In the genomic region with DNA sequence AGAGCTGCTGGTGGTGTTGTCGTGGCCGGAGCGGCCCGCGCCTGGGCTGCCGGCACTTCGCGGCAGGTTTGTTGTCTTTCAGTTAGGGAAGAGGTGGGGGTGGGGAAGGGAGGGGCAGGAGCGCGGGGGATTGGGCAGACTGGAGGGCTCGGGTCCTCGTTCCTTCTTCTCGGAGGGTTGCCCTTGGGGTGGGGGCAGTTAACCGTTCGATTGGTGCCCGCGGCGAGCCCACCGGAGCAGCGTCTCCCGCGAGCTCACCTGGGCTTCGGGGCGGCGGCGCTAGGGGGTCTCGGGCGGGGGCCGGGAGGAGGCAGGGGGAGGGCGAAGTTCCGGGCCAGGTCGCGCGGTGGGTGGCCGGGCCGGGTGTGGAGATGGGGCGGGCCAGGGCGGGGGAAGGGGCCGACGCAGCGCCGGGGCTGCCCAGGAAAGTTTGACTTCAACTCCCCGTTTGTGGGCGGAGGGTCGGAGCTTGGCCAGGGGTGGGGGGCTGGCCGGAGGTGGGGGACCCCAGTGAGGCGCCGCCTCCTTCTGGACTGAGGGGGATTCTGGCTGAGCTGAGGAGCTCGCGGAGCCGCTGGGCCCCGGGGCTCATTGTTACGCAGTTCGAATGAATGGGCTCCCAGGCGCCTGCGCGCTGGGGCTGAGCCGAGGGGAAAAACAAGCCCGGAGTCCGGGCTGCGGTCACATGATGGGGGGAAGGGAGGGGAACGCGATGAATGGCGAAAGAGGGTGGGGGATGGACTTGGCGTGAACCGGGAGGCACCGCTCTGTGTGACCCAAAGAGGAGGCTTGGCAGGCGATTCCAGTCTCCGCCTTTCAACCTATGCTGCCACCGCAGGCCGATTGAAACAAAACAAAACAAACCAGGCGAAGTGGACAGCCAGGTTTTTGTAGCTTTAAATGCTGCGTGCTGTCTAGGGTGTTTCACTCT, we compare ENCODE assay signal across 8 cellular contexts. TPM values are rescaled to one million over a fixed set of nuclear protein-coding genes. Genes with fewer than 3 reads are reported as not detected.
DNase-seq lines count a peak whose midpoint lies in the region; ATAC-seq and TF ChIP-seq lines count a peak whose summit lies in the region.

No MANE protein-coding gene starts in this region.

- H3K4me1 Mint-ChIP-seq in activated T-helper 17 cell treated with anti-CD3 and anti-CD28 coated beads, Interleukin-2, amount 50 U/mL, for 72 hours: peaks cover 13% of the 10 kb centered on the region
- peaks cover 41 to 53% (median 49%) of the 10 kb centered on the region in 3 donors for H3K4me1 Mint-ChIP-seq in naive B cell

- H3K27me3 ChIP-seq in fibroblast of lung (ENCODE audit: control insufficient read depth, insufficient read depth, low read length): no peaks in the 10 kb centered on the region

- peaks cover 5% of the 10 kb centered on the region for H4K20me1 ChIP-seq in fibroblast of lung (ENCODE audit: control insufficient read depth, extremely low read depth, insufficient read depth, low read length)

- H3K4me1 ChIP-seq in fibroblast of lung (ENCODE audit: control insufficient read depth, extremely low read depth, insufficient read depth, low read length): no peaks in the 10 kb centered on the region

- H3K27me3 Mint-ChIP-seq in activated T-helper 17 cell treated with anti-CD3 and anti-CD28 coated beads, Interleukin-2, amount 50 U/mL, for 72 hours: no peaks in the 10 kb centered on the region
- H3K27me3 Mint-ChIP-seq in naive B cell: peaks cover 4 to 11% (median 9%) of the 10 kb centered on the region in 3 donors

- ATAC-seq in GM21786 (IDR thresholded peaks at IDR 0.05; ENCODE audit: unreplicated experiment) (peak; percentile 19), naive B cell (ENCODE audit: low read depth in 2 of 2) (peak; percentile 33 to 37)
- peak; percentile 43 for ATAC-seq in activated T-helper 17 cell treated with anti-CD3 and anti-CD28 coated beads, Interleukin-2, amount 50 U/mL, for 72 hours (replicated peaks)

- peak overlapping the region; percentile 45 for H2AFZ ChIP-seq in fibroblast of lung (ENCODE audit: low read length)

- peak in 1 of 2 donors; percentile 16 for TF ChIP-seq CTCF in fibroblast of lung (conservative IDR thresholded peaks at IDR 0.05 in 1 of 2, IDR thresholded peaks at IDR 0.05 in 1 of 2; ENCODE audit: low read depth in 1 of 2, low read length in 2 of 2)

- H3K9ac ChIP-seq in fibroblast of lung (ENCODE audit: insufficient read depth, low read length): peak overlapping the region; percentile 94

- peak overlapping the region; percentile 97 for H3K4me3 Mint-ChIP-seq in activated T-helper 17 cell treated with anti-CD3 and anti-CD28 coated beads, Interleukin-2, amount 50 U/mL, for 72 hours
- H3K4me3 Mint-ChIP-seq in naive B cell: peak overlapping the region; percentile 81 to 99 (median 97)

- H3K27ac ChIP-seq in fibroblast of lung (ENCODE audit: insufficient read depth, low read length): peak overlapping the region; percentile 89

- peak overlapping the region; percentile 81 to 93 (median 84) for H3K4me3 ChIP-seq in fibroblast of lung (replicated peaks in 1 of 4; ENCODE audit: control extremely low read depth in 1 of 4, insufficient read depth in 1 of 4, low read depth in 3 of 4, low read length in 4 of 4)

- H3K9me3 Mint-ChIP-seq in activated T-helper 17 cell treated with anti-CD3 and anti-CD28 coated beads, Interleukin-2, amount 50 U/mL, for 72 hours: no peaks in the 10 kb centered on the region
- no peaks in the 10 kb centered on the region for H3K9me3 Mint-ChIP-seq in naive B cell

- peaks cover 39% of the 10 kb centered on the region for H3K79me2 ChIP-seq in fibroblast of lung (ENCODE audit: control insufficient read depth, insufficient read depth, low read length)

- H3K36me3 ChIP-seq in fibroblast of lung (ENCODE audit: control insufficient read depth, insufficient read depth, low read length): no peaks in the 10 kb centered on the region

- H3K4me2 ChIP-seq in fibroblast of lung (ENCODE audit: extremely low read depth, insufficient read depth, low read length): peak overlapping the region; percentile 95

- peak; percentile 99 for DNase-seq in DMS 273 (lab: John Stamatoyannopoulos, UW; ENCODE audit: unreplicated experiment)
- peak; percentile 99 for DNase-seq in LoVo (ENCODE audit: low spot score)
- DNase-seq in RPMI8226: peak; percentile 100
- peak; percentile 91 to 99 for DNase-seq in fibroblast of lung (ENCODE audit: low read depth in 2 of 2)
- DNase-seq in naive B cell: peak; percentile 83
- DNase-seq in stimulated activated CD8-positive, alpha-beta memory T cell treated with anti-CD3 and anti-CD28 coated beads, Interleukin-7, amount 100 ng/mL, for 48 hours (ENCODE audit: extremely low read depth in 1 of 2, low read depth in 1 of 2): peak; percentile 79 to 85

- H3K36me3 Mint-ChIP-seq in activated T-helper 17 cell treated with anti-CD3 and anti-CD28 coated beads, Interleukin-2, amount 50 U/mL, for 72 hours (ENCODE audit: low read depth): peaks cover 58% of the 10 kb centered on the region
- H3K36me3 Mint-ChIP-seq in naive B cell: peaks cover 0 to 8% of the 10 kb centered on the region in 2 donors

- peak overlapping the region; percentile 99 for H3K27ac Mint-ChIP-seq in activated T-helper 17 cell treated with anti-CD3 and anti-CD28 coated beads, Interleukin-2, amount 50 U/mL, for 72 hours
- H3K27ac Mint-ChIP-seq in naive B cell: peak overlapping the region; percentile 97 to 100 (median 100)

- no peaks in the 10 kb centered on the region for H3K9me3 ChIP-seq in fibroblast of lung (ENCODE audit: control insufficient read depth, insufficient read depth, low read depth, low read length)

RNA-seq across cellular contexts. Expression of gene HBP1, which starts 0.6 kb away (rescaled TPM):
- total RNA-seq in activated T-helper 17 cell treated with anti-CD3 and anti-CD28 coated beads, Interleukin-2, amount 50 U/mL, for 72 hours: 10 to 100 TPM; 21.8 to 63.5 TPM
- 122 and 127 TPM in 2 replicates for total RNA-seq in fibroblast of lung
- 41.7 and 72.9 TPM in 2 replicates for polyA plus RNA-seq in fibroblast of lung
- polyA plus RNA-seq in fibroblast of lung (2012): 26.6 and 36.1 TPM in 2 replicates
- polyA minus RNA-seq in fibroblast of lung (ENCODE audit: low replicate concordance): 19.0 and 28.8 TPM in 2 replicates
- 100 to 1,000 TPM in 1 of 6 donors, 10 to 100 TPM in 5; 62.1 to 157 (median 71.8) TPM for polyA plus RNA-seq in naive B cell (ENCODE audit: low read depth in 6 of 6)

Comparison
In these comparisons a context has a peak if more than half of its experiments do, and no peak if none do; other contexts are left out.
1. Peak in every context shown above with its lines: DNase-seq, ATAC-seq, H3K4me3 ChIP-seq and H3K27ac ChIP-seq.